Comparison of ENCODE assay signal across 18 cellular contexts in the genomic region with DNA sequence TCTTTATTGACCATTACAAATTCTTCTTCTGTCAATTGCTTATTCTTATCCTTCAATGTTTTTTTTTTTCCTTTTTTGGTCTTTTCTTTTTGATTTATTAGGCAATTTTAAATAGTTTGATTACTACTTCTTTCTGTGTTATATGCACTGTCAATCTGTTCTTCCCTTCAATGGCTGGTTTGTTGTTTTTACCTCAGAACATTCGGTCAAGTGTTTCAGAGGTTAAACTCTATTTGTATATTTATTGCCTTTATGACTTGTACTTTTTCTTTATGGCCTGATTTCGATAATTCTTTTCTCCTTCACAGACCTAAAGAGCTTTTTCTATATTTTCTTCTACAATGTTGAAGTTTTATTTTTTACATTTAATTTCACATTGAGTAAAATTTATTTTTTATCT.
DNase-seq lines count a peak whose midpoint lies in the region; ATAC-seq, FAIRE-seq and TF ChIP-seq lines count a peak whose summit lies in the region.
"Had no signal": no experiment of that assay in that cellular context is flagged by ENCODE, and none has a peak within 500 bp of the region (broad histone marks: within the 10 kb centered on the region; RNA-seq: fewer than 3 reads in every experiment).

No MANE protein-coding gene starts in this region.

- TF ChIP-seq POLR2A in transverse colon (IDR thresholded peaks at IDR 0.05): no peak

- peak; percentile 44 for FAIRE-seq in G401.6 (lab: Jason Lieb, UNC)
- FAIRE-seq: GM19239, H1 had no signal

- H3K27me3 ChIP-seq in transverse colon: no peaks in the 10 kb centered on the region
- H3K27me3 ChIP-seq: BLaER1 had no signal

- H3K36me3 Mint-ChIP-seq in WTC11: no peaks in the 10 kb centered on the region
- H3K36me3 Mint-ChIP-seq: CD8-positive, alpha-beta memory T cell had no signal

- H3K27ac ChIP-seq in transverse colon: no peak overlapping the region
- H3K27ac ChIP-seq: BLaER1 had no signal

- H3K4me3 Mint-ChIP-seq in WTC11: no peak overlapping the region
- H3K4me3 Mint-ChIP-seq: CD8-positive, alpha-beta memory T cell had no signal

- in situ Hi-C loops in transverse colon (cut with MboI; ENCODE audit: low pct_ligation_motif_present in 1 of 4, low pct_unique_long_range_greater_than_20kb in 1 of 4, low sequenced_read_pairs in 3 of 4): loop anchor here (25.0 kb wide), 3 partner anchors 592 to 1417 kb away; a partner anchor contains a TSS

- intact Hi-C loops in transverse colon (cut with DNase I; ENCODE audit: low total_unique reads): no loop called here

- H3K27me3 Mint-ChIP-seq in WTC11 (ENCODE audit: low read depth): peaks cover 12% of the 10 kb centered on the region

- peaks cover 0 to 10% (median 0%) of the 10 kb centered on the region in 4 donors for H3K4me1 ChIP-seq in transverse colon
- H3K4me1 ChIP-seq: Caco-2 had no signal

- H3K4me3 ChIP-seq in transverse colon: no peak overlapping the region
- H3K4me3 ChIP-seq: BLaER1 had no signal

- CTCF ChIA-PET in HEK293T (lab: Yijun Ruan, JAX): no interaction called here
- CTCF ChIA-PET in WTC11 (lab: Charles Lee): no interaction called here

- no peaks in the 10 kb centered on the region for H3K36me3 ChIP-seq in transverse colon
- H3K36me3 ChIP-seq: BLaER1 had no signal

- H3K27ac Mint-ChIP-seq in WTC11: peak overlapping the region; percentile 22; the same call in 1 of the 2 replicates
- H3K27ac Mint-ChIP-seq: CD8-positive, alpha-beta memory T cell had no signal

- no peaks in the 10 kb centered on the region for H3K9me3 Mint-ChIP-seq in WTC11
- H3K9me3 Mint-ChIP-seq: CD8-positive, alpha-beta memory T cell had no signal

- TF ChIP-seq CTCF in WTC11 (IDR thresholded peaks at IDR 0.05) (no peak), transverse colon (IDR thresholded peaks at IDR 0.05) (no peak)

- POLR2A ChIA-PET in HEK293T (lab: Yijun Ruan, JAX) (interaction anchor here (1.3 kb wide), 1 partner anchor 869 kb away, joined by 4 read pairs; a partner anchor contains a TSS), WTC11 (lab: Charles Lee) (no interaction called here)

- DNase-seq in HEK293T (ENCODE audit: extremely low spot score) (no peak), WTC11 (ENCODE audit: low spot score) (no peak), renal cortical epithelial cell (ENCODE audit: low read depth) (peak; percentile 45), transverse colon (no peak)
- DNase-seq: 8988T; AML-193; Caco-2; CD8-positive, alpha-beta memory T cell; DND-41; GF-D8; IMR-90 had no signal

- no peak for TF ChIP-seq EP300 in transverse colon (IDR thresholded peaks at IDR 0.05; ENCODE audit: low read depth)

- peaks cover 20% of the 10 kb centered on the region for H3K4me1 Mint-ChIP-seq in WTC11

- 63 to 67% methylated on average over 2 of the region's 2 CpGs for WGBS in transverse colon (ENCODE audit: low coverage in 1 of 2), 2 donors

- no peak for ATAC-seq in WTC11
- no peak for ATAC-seq in HG02870 (IDR thresholded peaks at IDR 0.05; ENCODE audit: unreplicated experiment)
- ATAC-seq in HG03108 (IDR thresholded peaks at IDR 0.05; ENCODE audit: unreplicated experiment): no peak
- ATAC-seq: HCT116 had no signal

- no peaks in the 10 kb centered on the region for H3K9me3 ChIP-seq in transverse colon
- H3K9me3 ChIP-seq: BLaER1, Caco-2 had no signal

TF ChIP-seq in HEK293T, 16 proteins besides CTCF, POLR2A, EP300 and RAD21:
- no peak for TF ChIP-seq FOXM1 (IDR thresholded peaks at IDR 0.05; ENCODE audit: borderline replicate concordance)
- TF ChIP-seq, protein P1, sequence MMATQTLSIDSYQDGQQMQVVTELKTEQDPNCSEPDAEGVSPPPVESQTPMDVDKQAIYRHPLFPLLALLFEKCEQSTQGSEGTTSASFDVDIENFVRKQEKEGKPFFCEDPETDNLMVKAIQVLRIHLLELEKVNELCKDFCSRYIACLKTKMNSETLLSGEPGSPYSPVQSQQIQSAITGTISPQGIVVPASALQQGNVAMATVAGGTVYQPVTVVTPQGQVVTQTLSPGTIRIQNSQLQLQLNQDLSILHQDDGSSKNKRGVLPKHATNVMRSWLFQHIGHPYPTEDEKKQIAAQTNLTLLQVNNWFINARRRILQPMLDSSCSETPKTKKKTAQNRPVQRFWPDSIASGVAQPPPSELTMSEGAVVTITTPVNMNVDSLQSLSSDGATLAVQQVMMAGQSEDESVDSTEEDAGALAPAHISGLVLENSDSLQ (IDR thresholded peaks at IDR 0.05): peak; percentile 92
- TF ChIP-seq FOXK2 (IDR thresholded peaks at IDR 0.05): no peak
- peak; percentile 62; the same call in 1 of the 2 replicates for TF ChIP-seq CTBP1 (IDR thresholded peaks at IDR 0.05; ENCODE audit: borderline replicate concordance)
- TF ChIP-seq NFRKB (IDR thresholded peaks at IDR 0.05): no peak

TF ChIP-seq in WTC11, 78 proteins besides CTCF, POLR2A, EP300 and RAD21:
- TF ChIP-seq, protein P2, sequence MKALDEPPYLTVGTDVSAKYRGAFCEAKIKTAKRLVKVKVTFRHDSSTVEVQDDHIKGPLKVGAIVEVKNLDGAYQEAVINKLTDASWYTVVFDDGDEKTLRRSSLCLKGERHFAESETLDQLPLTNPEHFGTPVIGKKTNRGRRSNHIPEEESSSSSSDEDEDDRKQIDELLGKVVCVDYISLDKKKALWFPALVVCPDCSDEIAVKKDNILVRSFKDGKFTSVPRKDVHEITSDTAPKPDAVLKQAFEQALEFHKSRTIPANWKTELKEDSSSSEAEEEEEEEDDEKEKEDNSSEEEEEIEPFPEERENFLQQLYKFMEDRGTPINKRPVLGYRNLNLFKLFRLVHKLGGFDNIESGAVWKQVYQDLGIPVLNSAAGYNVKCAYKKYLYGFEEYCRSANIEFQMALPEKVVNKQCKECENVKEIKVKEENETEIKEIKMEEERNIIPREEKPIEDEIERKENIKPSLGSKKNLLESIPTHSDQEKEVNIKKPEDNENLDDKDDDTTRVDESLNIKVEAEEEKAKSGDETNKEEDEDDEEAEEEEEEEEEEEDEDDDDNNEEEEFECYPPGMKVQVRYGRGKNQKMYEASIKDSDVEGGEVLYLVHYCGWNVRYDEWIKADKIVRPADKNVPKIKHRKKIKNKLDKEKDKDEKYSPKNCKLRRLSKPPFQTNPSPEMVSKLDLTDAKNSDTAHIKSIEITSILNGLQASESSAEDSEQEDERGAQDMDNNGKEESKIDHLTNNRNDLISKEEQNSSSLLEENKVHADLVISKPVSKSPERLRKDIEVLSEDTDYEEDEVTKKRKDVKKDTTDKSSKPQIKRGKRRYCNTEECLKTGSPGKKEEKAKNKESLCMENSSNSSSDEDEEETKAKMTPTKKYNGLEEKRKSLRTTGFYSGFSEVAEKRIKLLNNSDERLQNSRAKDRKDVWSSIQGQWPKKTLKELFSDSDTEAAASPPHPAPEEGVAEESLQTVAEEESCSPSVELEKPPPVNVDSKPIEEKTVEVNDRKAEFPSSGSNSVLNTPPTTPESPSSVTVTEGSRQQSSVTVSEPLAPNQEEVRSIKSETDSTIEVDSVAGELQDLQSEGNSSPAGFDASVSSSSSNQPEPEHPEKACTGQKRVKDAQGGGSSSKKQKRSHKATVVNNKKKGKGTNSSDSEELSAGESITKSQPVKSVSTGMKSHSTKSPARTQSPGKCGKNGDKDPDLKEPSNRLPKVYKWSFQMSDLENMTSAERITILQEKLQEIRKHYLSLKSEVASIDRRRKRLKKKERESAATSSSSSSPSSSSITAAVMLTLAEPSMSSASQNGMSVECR (CRISPR knock-in tag; IDR thresholded peaks at IDR 0.05; ENCODE audit: borderline replicate concordance): no peak
- no peak for TF ChIP-seq JAZF1 (CRISPR knock-in tag; IDR thresholded peaks at IDR 0.05)
- TF ChIP-seq, protein P3, sequence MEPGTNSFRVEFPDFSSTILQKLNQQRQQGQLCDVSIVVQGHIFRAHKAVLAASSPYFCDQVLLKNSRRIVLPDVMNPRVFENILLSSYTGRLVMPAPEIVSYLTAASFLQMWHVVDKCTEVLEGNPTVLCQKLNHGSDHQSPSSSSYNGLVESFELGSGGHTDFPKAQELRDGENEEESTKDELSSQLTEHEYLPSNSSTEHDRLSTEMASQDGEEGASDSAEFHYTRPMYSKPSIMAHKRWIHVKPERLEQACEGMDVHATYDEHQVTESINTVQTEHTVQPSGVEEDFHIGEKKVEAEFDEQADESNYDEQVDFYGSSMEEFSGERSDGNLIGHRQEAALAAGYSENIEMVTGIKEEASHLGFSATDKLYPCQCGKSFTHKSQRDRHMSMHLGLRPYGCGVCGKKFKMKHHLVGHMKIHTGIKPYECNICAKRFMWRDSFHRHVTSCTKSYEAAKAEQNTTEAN (CRISPR knock-in tag; IDR thresholded peaks at IDR 0.05): no peak
- no peak for TF ChIP-seq IRF2 (CRISPR knock-in tag; IDR thresholded peaks at IDR 0.05; ENCODE audit: borderline replicate concordance, low read depth)
- no peak for TF ChIP-seq ESRRA (CRISPR knock-in tag; IDR thresholded peaks at IDR 0.05; ENCODE audit: borderline replicate concordance)
- TF ChIP-seq ZNF138 (CRISPR knock-in tag; conservative IDR thresholded peaks at IDR 0.05): no peak
- no peak for TF ChIP-seq HMGA2 (CRISPR knock-in tag; IDR thresholded peaks at IDR 0.05)
- TF ChIP-seq, protein P4, sequence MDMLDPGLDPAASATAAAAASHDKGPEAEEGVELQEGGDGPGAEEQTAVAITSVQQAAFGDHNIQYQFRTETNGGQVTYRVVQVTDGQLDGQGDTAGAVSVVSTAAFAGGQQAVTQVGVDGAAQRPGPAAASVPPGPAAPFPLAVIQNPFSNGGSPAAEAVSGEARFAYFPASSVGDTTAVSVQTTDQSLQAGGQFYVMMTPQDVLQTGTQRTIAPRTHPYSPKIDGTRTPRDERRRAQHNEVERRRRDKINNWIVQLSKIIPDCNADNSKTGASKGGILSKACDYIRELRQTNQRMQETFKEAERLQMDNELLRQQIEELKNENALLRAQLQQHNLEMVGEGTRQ (CRISPR knock-in tag; IDR thresholded peaks at IDR 0.05): no peak
- TF ChIP-seq RELA (CRISPR knock-in tag; IDR thresholded peaks at IDR 0.05; ENCODE audit: borderline replicate concordance): no peak
- no peak for TF ChIP-seq FOXJ3 (CRISPR knock-in tag; IDR thresholded peaks at IDR 0.05; ENCODE audit: borderline replicate concordance)
